Comparison of ENCODE assay signal across 8 cellular contexts in the genomic region with DNA sequence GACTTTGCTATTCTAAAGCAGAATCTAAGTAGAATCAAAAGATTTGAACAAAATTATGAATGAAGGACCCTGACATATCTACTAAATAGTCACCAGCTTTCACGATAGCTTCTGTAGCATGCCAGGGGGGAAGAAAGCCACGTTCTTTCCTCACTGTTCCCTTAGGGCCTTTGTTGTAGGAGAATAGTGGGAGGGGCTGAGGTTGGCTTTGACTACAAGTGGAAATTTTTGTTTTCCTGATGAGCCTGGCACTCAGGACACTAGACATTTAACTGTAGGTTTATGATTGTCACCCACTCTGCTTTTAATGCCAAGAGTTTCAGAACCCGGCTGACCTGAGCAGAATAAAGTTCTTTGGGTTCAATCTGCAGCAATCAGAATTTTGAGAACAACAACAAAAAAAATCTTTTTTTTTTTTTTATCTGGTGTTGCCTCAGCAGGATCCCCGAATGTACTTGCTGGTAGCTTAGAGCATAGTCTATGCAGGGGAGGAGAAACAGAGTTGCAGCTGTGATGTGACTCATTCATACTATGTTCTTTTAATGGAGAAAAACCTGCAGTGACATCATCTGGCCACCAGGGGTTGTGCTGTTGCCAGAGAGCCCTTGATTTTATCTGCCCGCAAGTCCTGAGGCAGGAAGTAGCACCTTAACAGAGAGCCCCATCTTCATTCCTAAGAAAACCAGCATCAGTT. TPM values are rescaled to one million over a fixed set of nuclear protein-coding genes. Genes with fewer than 3 reads are reported as not detected.
A peak's percentile ranks its signal among the peaks of the same experiment; 100 is the strongest.
DNase-seq lines count a peak whose midpoint lies in the region; ATAC-seq and TF ChIP-seq lines count a peak whose summit lies in the region.

No MANE protein-coding gene starts in this region.

- intact Hi-C loops in ovary (cut with DNase I): no loop called here
- intact Hi-C loops in aorta (cut with DNase I): no loop called here

- peak; percentile 14 for DNase-seq in DMS 273 treated with DMSO at 0.1 percent for 48 hours (lab: John Stamatoyannopoulos, UW)
- peak; percentile 18 for DNase-seq in activated T-cell treated with anti-CD3 and anti-CD28 coated beads for 4 hours
- peak; percentile 82 for DNase-seq in fibroblast of the conjunctiva (ENCODE audit: low read depth)
- DNase-seq in ovary: peak in 4 of 5 donors; percentile 22 to 64 (median 45)
- peak; percentile 58 to 77 for DNase-seq in aorta

- H3F3A ChIP-seq in OCI-LY1 (ENCODE audit: insufficient read depth, low read length): no peaks in the 10 kb centered on the region

- H4K20me1 ChIP-seq in OCI-LY1 (ENCODE audit: insufficient read depth, low read length): no peaks in the 10 kb centered on the region

- no peaks in the 10 kb centered on the region for H3K9me3 ChIP-seq in OCI-LY1 (ENCODE audit: low read length)
- no peaks in the 10 kb centered on the region for H3K9me3 ChIP-seq in ovary
- H3K9me3 ChIP-seq in aorta (ENCODE audit: control insufficient read depth, low read length): no peaks in the 10 kb centered on the region

- TF ChIP-seq POLR2A in ovary (IDR thresholded peaks at IDR 0.05): no peak

- H3K9ac ChIP-seq in OCI-LY1 (ENCODE audit: low read length): no peak overlapping the region

- 45 to 54% (median 47%) methylated on average over 5 of the region's 5 CpGs for WGBS in ovary, 3 donors
- WGBS in aorta, 2 donors: 19 to 24% methylated on average over 5 of the region's 5 CpGs

- H3K79me2 ChIP-seq in OCI-LY1 (ENCODE audit: insufficient read depth, low read length): no peaks in the 10 kb centered on the region

- no peak overlapping the region for H3K4me2 ChIP-seq in OCI-LY1 (ENCODE audit: low read length)

- no peak for TF ChIP-seq EP300 in ovary (IDR thresholded peaks at IDR 0.05)

- H3K4me1 ChIP-seq in OCI-LY1 (ENCODE audit: insufficient read depth, low read length, severe bottlenecking): no peaks in the 10 kb centered on the region
- H3K4me1 ChIP-seq in ovary (ENCODE audit: insufficient read depth): peaks cover 8% of the 10 kb centered on the region
- peaks cover 2 to 7% of the 10 kb centered on the region in 2 donors for H3K4me1 ChIP-seq in aorta (ENCODE audit: control insufficient read depth in 1 of 2, insufficient read depth in 2 of 2, low read length in 2 of 2)

- no peak overlapping the region for H2AFZ ChIP-seq in OCI-LY1 (ENCODE audit: low read length)

- H3K4me3 ChIP-seq in OCI-LY1 (ENCODE audit: low read depth, low read length, poor library complexity, severe bottlenecking) (no peak overlapping the region), ovary (no peak overlapping the region), aorta (ENCODE audit: low read length in 2 of 2) (no peak overlapping the region)

- H3K27ac ChIP-seq in OCI-LY1 (ENCODE audit: low read depth, low read length, poor library complexity, severe bottlenecking) (no peak overlapping the region), ovary (no peak overlapping the region), aorta (ENCODE audit: low read depth in 1 of 2, low read length in 2 of 2) (no peak overlapping the region)

- H3K27me3 ChIP-seq in OCI-LY1 (ENCODE audit: insufficient read depth, low read length) (0 out of 2 replicates have a peak, but pooled peaks cover 5% of the 10 kb centered on the region), ovary (no peaks in the 10 kb centered on the region), aorta (ENCODE audit: control insufficient read depth in 1 of 2, insufficient read depth in 2 of 2, low read length in 1 of 2) (no peaks in the 10 kb centered on the region)

- H3K9me2 ChIP-seq in OCI-LY1 (ENCODE audit: low read depth, low read length): no peaks in the 10 kb centered on the region

- ATAC-seq in GM19452 (IDR thresholded peaks at IDR 0.05; ENCODE audit: unreplicated experiment) (peak; percentile 99), HG03460 (IDR thresholded peaks at IDR 0.05; ENCODE audit: unreplicated experiment) (peak; percentile 98), aorta (ENCODE audit: low FRiP score) (peak; percentile 85)

- H3K36me3 ChIP-seq in OCI-LY1 (ENCODE audit: insufficient read depth, low read length): no peaks in the 10 kb centered on the region
- no peaks in the 10 kb centered on the region for H3K36me3 ChIP-seq in ovary
- no peaks in the 10 kb centered on the region for H3K36me3 ChIP-seq in aorta (ENCODE audit: control insufficient read depth in 1 of 2, insufficient read depth in 2 of 2, low read length in 1 of 2)

- TF ChIP-seq CTCF in OCI-LY1 (IDR thresholded peaks at IDR 0.05; ENCODE audit: low read length): peak; percentile 70
- TF ChIP-seq CTCF in ovary (IDR thresholded peaks at IDR 0.05): peak in 1 of 3 donors; percentile 11

RNA-seq across cellular contexts. Expression of gene TPD52L1, which starts 38.5 kb away (rescaled TPM):
- total RNA-seq in ovary: 100 to 1,000 TPM in 1 of 7 donors, 10 to 100 TPM in 6; 14.4 to 154 (median 31.6) TPM
- 10 to 100 TPM; 18.8 to 27.4 TPM for polyA plus RNA-seq in ovary
- total RNA-seq in aorta: 10 to 100 TPM; 39.0 to 54.1 TPM
- polyA plus RNA-seq in aorta: 10 to 100 TPM; 25.5 to 78.0 TPM

Comparison
In these comparisons a context has a peak if more than half of its experiments do, and no peak if none do; other contexts are left out.
1. DNase-seq: peak in every context shown above with its lines; median percentile 82 in fibroblast of the conjunctiva; 68 in aorta; 45 in ovary; 18 in activated T-cell treated with anti-CD3 and anti-CD28 coated beads for 4 hours; 14 in DMS 273 treated with DMSO at 0.1 percent for 48 hours.